ENCODE assay signal across 8 cellular contexts in the genomic region with DNA sequence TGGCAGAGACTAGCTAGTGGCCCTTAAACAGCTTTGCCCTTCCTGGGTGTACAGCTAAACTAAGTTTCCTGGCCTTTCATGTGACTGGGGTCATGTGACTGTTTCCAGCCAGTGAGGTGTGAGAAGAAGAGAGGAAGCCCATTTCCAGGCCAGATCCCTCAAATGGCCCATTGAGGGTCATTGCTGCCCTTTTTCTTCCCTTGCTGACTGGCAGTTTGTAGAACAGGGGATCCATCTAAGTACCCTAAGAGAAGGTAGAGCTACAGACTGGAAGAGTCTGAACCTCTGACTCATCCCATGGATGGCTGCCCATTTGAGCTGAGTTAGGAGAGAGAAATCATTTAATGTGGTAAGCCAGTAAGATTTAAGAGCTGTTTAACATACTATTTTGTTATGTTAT. TPM values are rescaled to one million over a fixed set of nuclear protein-coding genes. Genes with fewer than 3 reads are reported as not detected.
DNase-seq lines count a peak whose midpoint lies in the region; ATAC-seq and TF ChIP-seq lines count a peak whose summit lies in the region.

No MANE protein-coding gene starts in this region.

- POLR2A ChIA-PET in PC-3 (lab: Charles Lee; ENCODE audit: unreplicated experiment), result interaction anchor here (0.6 kb wide), 3 partner anchors 9 to 157 kb away, joined by 3 read pairs; partner anchors contain the start of gene PRKCSH

- TF ChIP-seq CTCF in PC-3 (conservative IDR thresholded peaks at IDR 0.05; ENCODE audit: low read depth, low read length), result no peak
- TF ChIP-seq CTCF in ovary (IDR thresholded peaks at IDR 0.05), result no peak

- H3K27ac ChIP-seq in PC-3 (ENCODE audit: low read length) (peak overlapping the region; percentile 73), ovary (peak overlapping the region in 1 of 2 donors; percentile 4)

- H3K4me1 ChIP-seq in PC-3 (ENCODE audit: insufficient read depth, low read length) (peaks cover 64% of the 10 kb centered on the region), ovary (ENCODE audit: insufficient read depth) (peaks cover 19% of the 10 kb centered on the region)

- H3K4me3 ChIP-seq in PC-3 (ENCODE audit: low read length) (no peak overlapping the region), ovary (no peak overlapping the region)

- peaks cover 12% of the 10 kb centered on the region for H3F3A ChIP-seq in PC-3 (ENCODE audit: low read length, unreplicated experiment)

- TF ChIP-seq POLR2A in ovary (IDR thresholded peaks at IDR 0.05), result no peak

- no peak overlapping the region for H2AFZ ChIP-seq in PC-3 (ENCODE audit: low read length)

- no peak overlapping the region for H3K9ac ChIP-seq in PC-3 (ENCODE audit: low read length)

- H3K9me3 ChIP-seq in PC-3 (ENCODE audit: low read length) (no peaks in the 10 kb centered on the region), ovary (no peaks in the 10 kb centered on the region)

- CTCF ChIA-PET in PC-3 (lab: Charles Lee), result interaction anchor here (0.5 to 1.8 kb wide), 8 partner anchors 25 to 105 kb away, joined by 3 to 15 read pairs (median 4); partner anchors contain the start of genes CCDC159, PRKCSH and TMEM205

- H3K4me2 ChIP-seq in PC-3 (ENCODE audit: low read length), result peak overlapping the region; percentile 76

- no peak for ATAC-seq in PC-3
- no peak for ATAC-seq in HG02840 (IDR thresholded peaks at IDR 0.05; ENCODE audit: low FRiP score, unreplicated experiment)

- no TSS peak for BruUV-seq in PC-3 (replicated peaks; lab: Mats Ljungman, UMichigan)

- peaks cover 32% of the 10 kb centered on the region for H3K79me2 ChIP-seq in PC-3 (ENCODE audit: low read length)

- DNase-seq in NCI-H510A treated with DMSO at 0.1 percent for 48 hours (lab: John Stamatoyannopoulos, UW) (peak; percentile 5), NCI-H510A (lab: John Stamatoyannopoulos, UW) (no peak), PC-3 (peak; percentile 96), cerebellar cortex (ENCODE audit: low spot score) (peak; percentile 49), ovary (peak in 3 of 5 donors; percentile 64 to 70 (median 64)), NCI-H774 (lab: John Stamatoyannopoulos, UW) (no peak), NCI-H2171 treated with DMSO at 0.1 percent for 48 hours (lab: John Stamatoyannopoulos, UW) (no peak)

- intact Hi-C loops in PC-3 (cut with micrococcal nuclease), result no loop called here
- intact Hi-C loops in ovary (cut with DNase I), result no loop called here

- H4K20me1 ChIP-seq in PC-3 (ENCODE audit: low read length), result no peaks in the 10 kb centered on the region

- no peaks in the 10 kb centered on the region for H3K36me3 ChIP-seq in PC-3 (ENCODE audit: low read depth, low read length)
- H3K36me3 ChIP-seq in ovary, result no peaks in the 10 kb centered on the region

- no peaks in the 10 kb centered on the region for H3K27me3 ChIP-seq in PC-3 (ENCODE audit: low read length)
- H3K27me3 ChIP-seq in ovary, result no peaks in the 10 kb centered on the region

- no peaks in the 10 kb centered on the region for H3K9me2 ChIP-seq in PC-3 (replicated peaks; ENCODE audit: low read length)

- no peak for TF ChIP-seq EP300 in ovary (IDR thresholded peaks at IDR 0.05)

RNA-seq across cellular contexts. Expression of gene SWSAP1, which starts 2.8 kb away (rescaled TPM):
- total RNA-seq in PC-3 (2014; rRNA removed) (5.2 and 6.1 TPM in 2 replicates), ovary (1 to 10 TPM in 6 of 7 donors, under 1 TPM in 1; 0.60 to 3.3 (median 2.5) TPM)
- 1 to 10 TPM; 1.4 to 2.4 TPM for polyA plus RNA-seq in ovary

RNA-seq across cellular contexts. Expression of gene EPOR, which starts 6.9 kb away (rescaled TPM):
- 23.0 and 23.2 TPM in 2 replicates for total RNA-seq in PC-3 (2014; rRNA removed)
- total RNA-seq in ovary, result 10 to 100 TPM in 1 of 7 donors, 1 to 10 TPM in 6; 2.5 to 19.9 (median 4.8) TPM
- 1 to 10 TPM; 3.7 to 5.0 TPM for polyA plus RNA-seq in ovary

RNA-seq across cellular contexts. Expression of gene PLPPR2, which starts 22.0 kb away (rescaled TPM):
- total RNA-seq in PC-3 (2014; rRNA removed) (38.0 and 51.2 TPM in 2 replicates), ovary (10 to 100 TPM; 12.3 to 42.5 (median 31.5) TPM)
- 10 to 100 TPM; 11.6 to 23.2 TPM for polyA plus RNA-seq in ovary

RNA-seq across cellular contexts. Expression of gene CCDC159, which starts 30.9 kb away (rescaled TPM):
- total RNA-seq in PC-3 (2014; rRNA removed), result 10.3 and 14.5 TPM in 2 replicates
- total RNA-seq in ovary, result 10 to 100 TPM; 21.0 to 38.6 (median 30.2) TPM
- 10 to 100 TPM; 31.9 to 41.9 TPM for polyA plus RNA-seq in ovary

RNA-seq across cellular contexts. Expression of gene TMEM205, which starts 31.2 kb away (rescaled TPM):
- total RNA-seq in PC-3 (2014; rRNA removed) (202 and 224 TPM in 2 replicates), ovary (100 to 1,000 TPM in 2 of 7 donors, 10 to 100 TPM in 5; 64.0 to 296 (median 80.5) TPM)
- polyA plus RNA-seq in ovary, result 10 to 100 TPM; 71.4 to 99.5 TPM

Comparison
In these comparisons a context has a peak if more than half of its experiments do, and no peak if none do; other contexts are left out.
1. DNase-seq: peak in NCI-H510A treated with DMSO at 0.1 percent for 48 hours (single experiment), PC-3 (single experiment), cerebellar cortex (single experiment) and ovary (3 of 5); none in NCI-H510A (single experiment), NCI-H774 (single experiment) and NCI-H2171 treated with DMSO at 0.1 percent for 48 hours (single experiment).